In the genomic region with DNA sequence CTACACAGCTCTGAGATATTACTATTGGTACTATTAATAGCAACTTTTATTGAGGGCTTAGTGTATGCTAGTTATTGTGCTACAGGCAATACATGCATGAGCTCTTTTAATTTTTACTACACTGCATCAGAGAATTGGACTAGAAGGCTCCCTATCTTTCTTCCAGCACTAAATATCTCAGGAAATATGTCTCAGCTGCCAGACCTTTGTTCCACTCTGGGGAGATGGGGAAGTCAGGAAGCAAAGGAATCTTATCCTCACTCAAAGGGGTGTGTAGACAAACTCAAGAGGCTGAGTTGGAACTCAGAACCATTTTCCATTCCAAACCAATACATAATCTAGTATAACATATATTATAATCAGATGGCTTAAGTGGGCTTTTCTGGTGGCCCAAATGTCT, we compare ENCODE assay signal across 17 cellular contexts.
DNase-seq lines count a peak whose midpoint lies in the region; ATAC-seq, FAIRE-seq and TF ChIP-seq lines count a peak whose summit lies in the region.
"Had no signal": no experiment of that assay in that cellular context is flagged by ENCODE, and none has a peak within 500 bp of the region (broad histone marks: within the 10 kb centered on the region; RNA-seq: fewer than 3 reads in every experiment).

No MANE protein-coding gene starts in this region.

- in situ Hi-C loops in K562 (cut with MboI), result no loop called here

- no peaks in the 10 kb centered on the region for H3K36me3 ChIP-seq in K562 (ENCODE audit: control insufficient read depth, insufficient read depth, low read length)
- no peaks in the 10 kb centered on the region for H3K36me3 ChIP-seq in cardiac muscle cell
- no peaks in the 10 kb centered on the region for H3K36me3 ChIP-seq in subcutaneous abdominal adipose tissue (ENCODE audit: control insufficient read depth in 5 of 5, insufficient read depth in 5 of 5, low read length in 5 of 5)
- H3K36me3 ChIP-seq: HAP-1, SJCRH30 had no signal

- H3K9me3 ChIP-seq in K562 (replicated peaks; ENCODE audit: control insufficient read depth, insufficient read depth, low read depth, low read length) (no peaks in the 10 kb centered on the region; the same call in 1 of the 2 replicates), cardiac muscle cell (ENCODE audit: low read depth) (no peaks in the 10 kb centered on the region), subcutaneous abdominal adipose tissue (ENCODE audit: control insufficient read depth in 5 of 5, low read length in 5 of 5) (no peaks in the 10 kb centered on the region)
- H3K9me3 ChIP-seq: HAP-1 had no signal

- DNase-seq in K562 (ENCODE audit: extremely low read depth in 1 of 4, low spot score in 3 of 4) (no peak), cardiac muscle cell (ENCODE audit: low read depth in 1 of 2, low spot score in 1 of 2) (peak in 1 of 2 donors; percentile 69), mesothelial cell of epicardium (ENCODE audit: low spot score in 2 of 2, unreplicated experiment in 2 of 2) (no peak), DMS 273 treated with DMSO at 0.1 percent for 48 hours (lab: John Stamatoyannopoulos, UW) (no peak)
- DNase-seq: DND-41, NCI-H1436, NCI-H2029, NCI-H2171, NCI-H526, PC-3, SJCRH30 had no signal

- ATAC-seq in K562 (no peak), GM21529 (IDR thresholded peaks at IDR 0.05; ENCODE audit: unreplicated experiment) (no peak), GM18519 (IDR thresholded peaks at IDR 0.05; ENCODE audit: low FRiP score, unreplicated experiment) (no peak)
- ATAC-seq: PC-3 had no signal

- peaks cover 38% of the 10 kb centered on the region for H3K4me1 Mint-ChIP-seq in mesothelial cell of epicardium

- no peak overlapping the region for H3K4me3 Mint-ChIP-seq in mesothelial cell of epicardium

- no peak overlapping the region for H3K4me2 ChIP-seq in K562 (ENCODE audit: insufficient read depth, low read length)

- TF ChIP-seq CTCF in K562 (IDR thresholded peaks at IDR 0.05 in 2 of 3, conservative IDR thresholded peaks at IDR 0.05 in 1 of 3; ENCODE audit: insufficient read depth in 2 of 3, low read depth in 1 of 3, low read length in 3 of 3) (no peak), cardiac muscle cell (IDR thresholded peaks at IDR 0.05; ENCODE audit: low read depth, low read length) (no peak), mesothelial cell of epicardium (IDR thresholded peaks at IDR 0.05; ENCODE audit: unreplicated experiment) (no peak)

- H2AFZ ChIP-seq in K562 (ENCODE audit: low read depth, low read length), result no peak overlapping the region

- peaks cover 1% of the 10 kb centered on the region for H3K9me3 Mint-ChIP-seq in mesothelial cell of epicardium

- no peak overlapping the region for H3K4me3 ChIP-seq in K562
- H3K4me3 ChIP-seq in cardiac muscle cell, result no peak overlapping the region
- H3K4me3 ChIP-seq in subcutaneous abdominal adipose tissue (ENCODE audit: low read depth in 1 of 5, low read length in 5 of 5), result no peak overlapping the region
- H3K4me3 ChIP-seq: HAP-1, SJCRH30 had no signal

- peaks cover under 1% of the 10 kb centered on the region for H3K36me3 Mint-ChIP-seq in mesothelial cell of epicardium

- H3K27ac ChIP-seq in K562 (ENCODE audit: extremely low read depth, low read depth, low read length), result no peak overlapping the region
- peak overlapping the region; percentile 91 for H3K27ac ChIP-seq in cardiac muscle cell
- peak overlapping the region; percentile 15 for H3K27ac ChIP-seq in subcutaneous abdominal adipose tissue (ENCODE audit: low read depth, low read length)
- H3K27ac ChIP-seq: C4-2B, RWPE1, SJCRH30 had no signal

- peaks cover 15 to 22% of the 10 kb centered on the region in 2 experiments; a peak in 4 of 5 replicates for H3K4me1 ChIP-seq in K562 (replicated peaks in 1 of 2; ENCODE audit: control insufficient read depth in 2 of 2, insufficient read depth in 2 of 2, low read length in 2 of 2)
- peaks cover 35% of the 10 kb centered on the region for H3K4me1 ChIP-seq in cardiac muscle cell (ENCODE audit: low read depth)
- H3K4me1 ChIP-seq in subcutaneous abdominal adipose tissue (ENCODE audit: control insufficient read depth in 5 of 5, insufficient read depth in 5 of 5, low read length in 5 of 5), result peaks cover 3 to 16% (median 12%) of the 10 kb centered on the region in 5 donors
- H3K4me1 ChIP-seq: HAP-1, SJCRH30 had no signal

- H3K79me2 ChIP-seq in K562 (ENCODE audit: control insufficient read depth, insufficient read depth, low read length), result no peaks in the 10 kb centered on the region

- FAIRE-seq in K562 (lab: Jason Lieb, UNC), result no peak

- H3K27me3 Mint-ChIP-seq in mesothelial cell of epicardium (ENCODE audit: low read depth), result no peaks in the 10 kb centered on the region

- peak overlapping the region; percentile 41 for H3K27ac Mint-ChIP-seq in mesothelial cell of epicardium

- TF ChIP-seq RAD21 in K562 (CRISPR knock-in tag; conservative IDR thresholded peaks at IDR 0.05 in 1 of 2, IDR thresholded peaks at IDR 0.05 in 1 of 2), result no peak

- CTCF ChIA-PET in K562 (lab: Yijun Ruan, JAX; ENCODE audit: low intra/inter-chr PET ratio), result no interaction called here

- H3K27me3 ChIP-seq in K562 (ENCODE audit: control insufficient read depth in 2 of 2, insufficient read depth in 2 of 2, low read length in 2 of 2), result no peaks in the 10 kb centered on the region
- no peaks in the 10 kb centered on the region for H3K27me3 ChIP-seq in cardiac muscle cell
- no peaks in the 10 kb centered on the region for H3K27me3 ChIP-seq in subcutaneous abdominal adipose tissue (ENCODE audit: control insufficient read depth in 5 of 5, insufficient read depth in 4 of 5, low read length in 5 of 5)
- H3K27me3 ChIP-seq: SJCRH30 had no signal

- no peak overlapping the region for H3K9ac ChIP-seq in K562 (ENCODE audit: insufficient read depth in 1 of 2, low read depth in 2 of 2, low read length in 2 of 2)
- no peak overlapping the region for H3K9ac ChIP-seq in subcutaneous abdominal adipose tissue (ENCODE audit: low read length in 5 of 5)

- TF ChIP-seq EP300 in K562 (IDR thresholded peaks at IDR 0.05; ENCODE audit: low read length), result no peak

- intact Hi-C loops in K562 (cut with micrococcal nuclease), result no loop called here

- no TSS peak for BruUV-seq in K562 (replicated peaks; lab: Mats Ljungman, UMichigan)

- no peaks in the 10 kb centered on the region for H3K9me1 ChIP-seq in K562 (ENCODE audit: control insufficient read depth, insufficient read depth, low read length)

- TF ChIP-seq POLR2A in K562 (conservative IDR thresholded peaks at IDR 0.05), result no peak

- no peaks in the 10 kb centered on the region for H4K20me1 ChIP-seq in K562 (replicated peaks; ENCODE audit: control insufficient read depth, insufficient read depth, low read length)

- POLR2A ChIA-PET in K562 (lab: Yijun Ruan, JAX), result interaction anchor here (0.5 to 1.3 kb wide), 6 partner anchors 13 to 1157 kb away, joined by 3 to 4 read pairs (median 4); no protein-coding TSS in a partner anchor

TF ChIP-seq in K562, 482 proteins besides CTCF, POLR2A, EP300 and RAD21:
- TF ChIP-seq HBP1 (CRISPR knock-in tag; IDR thresholded peaks at IDR 0.05) (no peak), SMAD4 (CRISPR knock-in tag; conservative IDR thresholded peaks at IDR 0.05) (peak; percentile 39; the same call in 1 of the 2 replicates)
